8 cellular contexts compared by ENCODE assay signal in the genomic region with DNA sequence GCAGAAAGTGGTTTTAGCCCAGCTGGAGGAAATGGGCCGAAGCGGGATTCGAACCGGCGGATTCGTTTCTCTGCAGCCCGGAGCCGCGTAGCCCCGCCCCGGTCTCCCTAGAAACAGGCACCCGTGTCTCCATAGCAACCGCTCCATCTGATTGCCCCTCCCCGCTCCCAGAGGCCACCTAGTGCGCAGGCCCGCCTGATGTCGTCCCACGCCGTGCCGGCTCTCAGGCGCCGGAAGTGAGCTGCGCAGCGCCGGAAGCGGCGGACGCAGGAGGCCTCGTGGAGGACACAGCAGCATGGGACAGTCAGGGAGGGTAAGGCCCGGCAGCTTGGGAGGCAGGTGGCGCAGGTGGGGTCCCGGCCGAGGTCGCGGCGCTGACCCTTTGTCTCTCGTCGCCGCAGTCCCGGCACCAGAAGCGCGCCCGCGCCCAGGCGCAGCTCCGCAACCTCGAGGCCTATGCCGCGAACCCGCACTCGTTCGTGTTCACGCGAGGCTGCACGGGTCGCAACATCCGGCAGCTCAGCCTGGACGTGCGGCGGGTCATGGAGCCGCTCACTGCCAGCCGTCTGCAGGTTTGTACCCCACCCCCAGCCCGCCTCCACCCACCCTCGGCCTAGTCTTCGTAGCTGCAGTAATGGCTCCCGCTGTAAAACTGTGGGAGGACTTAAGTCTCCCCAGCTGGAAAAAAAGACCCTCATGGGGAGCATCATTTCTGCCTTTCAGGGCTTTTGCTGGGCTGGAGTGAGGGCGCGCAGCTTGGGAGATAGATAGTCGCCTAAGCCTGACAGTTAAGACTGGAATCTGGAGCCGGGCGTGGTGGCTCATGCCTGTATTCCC. TPM values are rescaled to one million over a fixed set of nuclear protein-coding genes. Genes with fewer than 3 reads are reported as not detected.
DNase-seq lines count a peak whose midpoint lies in the region; ATAC-seq, FAIRE-seq and TF ChIP-seq lines count a peak whose summit lies in the region.

A gene with protein sequence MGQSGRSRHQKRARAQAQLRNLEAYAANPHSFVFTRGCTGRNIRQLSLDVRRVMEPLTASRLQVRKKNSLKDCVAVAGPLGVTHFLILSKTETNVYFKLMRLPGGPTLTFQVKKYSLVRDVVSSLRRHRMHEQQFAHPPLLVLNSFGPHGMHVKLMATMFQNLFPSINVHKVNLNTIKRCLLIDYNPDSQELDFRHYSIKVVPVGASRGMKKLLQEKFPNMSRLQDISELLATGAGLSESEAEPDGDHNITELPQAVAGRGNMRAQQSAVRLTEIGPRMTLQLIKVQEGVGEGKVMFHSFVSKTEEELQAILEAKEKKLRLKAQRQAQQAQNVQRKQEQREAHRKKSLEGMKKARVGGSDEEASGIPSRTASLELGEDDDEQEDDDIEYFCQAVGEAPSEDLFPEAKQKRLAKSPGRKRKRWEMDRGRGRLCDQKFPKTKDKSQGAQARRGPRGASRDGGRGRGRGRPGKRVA (plus strand): TSS at position 263 of the 837 bp plus-strand sequence. CDS start 33 bp downstream, at position 296.

- POLR2A ChIA-PET in naive thymus-derived CD8-positive, alpha-beta T cell (lab: Charles Lee) = interaction anchor here (0.5 to 8.4 kb wide), 9 partner anchors 10 to 1499 kb away, joined by 3 to 101 read pairs (median 4); a partner anchor contains a TSS

- H3K27ac ChIP-seq in DOHH2 (ENCODE audit: low read depth, low read length) (peak within 1 kb of the TSS; percentile 96), RWPE2 (ENCODE audit: poor library complexity, severe bottlenecking) (peak within 1 kb of the TSS; percentile 55), fibroblast of lung (ENCODE audit: insufficient read depth, low read length) (peak within 1 kb of the TSS; percentile 92)

- H3K79me2 ChIP-seq in DOHH2 (ENCODE audit: control insufficient read depth, low read length) = peaks cover 45% of the 10 kb centered on the region
- peaks cover 51% of the 10 kb centered on the region for H3K79me2 ChIP-seq in Loucy (ENCODE audit: insufficient read depth, low read length)
- peaks cover 22% of the 10 kb centered on the region for H3K79me2 ChIP-seq in fibroblast of lung (ENCODE audit: control insufficient read depth, insufficient read depth, low read length)

- peaks cover 43% of the 10 kb centered on the region for H3K4me1 Mint-ChIP-seq in activated T-helper 17 cell treated with anti-CD3 and anti-CD28 coated beads, Interleukin-2, amount 50 U/mL, for 72 hours
- peaks cover 23 to 69% (median 61%) of the 10 kb centered on the region in 4 donors for H3K4me1 Mint-ChIP-seq in naive thymus-derived CD8-positive, alpha-beta T cell
- peaks cover 48 to 77% of the 10 kb centered on the region in 2 donors for H3K4me1 Mint-ChIP-seq in stimulated activated naive B cell treated with anti-CD40 and anti-IgM and Interleukin-4, amounts not matched to agents 10 μg/mL and 1 μg/mL and 100 μg/mL, for 72 hours

- H3K36me3 ChIP-seq in DOHH2 (ENCODE audit: control insufficient read depth, low read length) = peaks cover 48% of the 10 kb centered on the region
- peaks cover 36% of the 10 kb centered on the region; the same call in 1 of the 2 replicates for H3K36me3 ChIP-seq in Loucy (ENCODE audit: insufficient read depth, low read length)
- H3K36me3 ChIP-seq in RWPE2 (ENCODE audit: low read depth) = peaks cover 44% of the 10 kb centered on the region
- H3K36me3 ChIP-seq in fibroblast of lung (ENCODE audit: control insufficient read depth, insufficient read depth, low read length) = peaks cover 25% of the 10 kb centered on the region

- H3K9me3 ChIP-seq in DOHH2 (ENCODE audit: control insufficient read depth, insufficient read depth, low read length) (no peaks in the 10 kb centered on the region), Loucy (ENCODE audit: insufficient read depth, low read depth, low read length) (no peaks in the 10 kb centered on the region), RWPE2 (ENCODE audit: severe bottlenecking) (no peaks in the 10 kb centered on the region), fibroblast of lung (ENCODE audit: control insufficient read depth, insufficient read depth, low read depth, low read length) (no peaks in the 10 kb centered on the region)

- peak within 1 kb of the TSS; percentile 97 for H3K27ac Mint-ChIP-seq in activated T-helper 17 cell treated with anti-CD3 and anti-CD28 coated beads, Interleukin-2, amount 50 U/mL, for 72 hours
- H3K27ac Mint-ChIP-seq in naive thymus-derived CD8-positive, alpha-beta T cell = peak within 1 kb of the TSS; percentile 95 to 100 (median 98)
- H3K27ac Mint-ChIP-seq in stimulated activated naive B cell treated with anti-CD40 and anti-IgM and Interleukin-4, amounts not matched to agents 10 μg/mL and 1 μg/mL and 100 μg/mL, for 72 hours = peak within 1 kb of the TSS; percentile 99

- H3K9me2 ChIP-seq in DOHH2 (replicated peaks; ENCODE audit: control insufficient read depth, low read length) (no peaks in the 10 kb centered on the region), Loucy (replicated peaks; ENCODE audit: low read depth, low read length) (no peaks in the 10 kb centered on the region)

- H3K36me3 Mint-ChIP-seq in activated T-helper 17 cell treated with anti-CD3 and anti-CD28 coated beads, Interleukin-2, amount 50 U/mL, for 72 hours (ENCODE audit: low read depth) = peaks cover 82% of the 10 kb centered on the region
- peaks cover 0 to 44% (median 3%) of the 10 kb centered on the region in 3 donors for H3K36me3 Mint-ChIP-seq in naive thymus-derived CD8-positive, alpha-beta T cell
- peaks cover 44 to 45% of the 10 kb centered on the region in 2 donors for H3K36me3 Mint-ChIP-seq in stimulated activated naive B cell treated with anti-CD40 and anti-IgM and Interleukin-4, amounts not matched to agents 10 μg/mL and 1 μg/mL and 100 μg/mL, for 72 hours

- FAIRE-seq in H54 (lab: Jason Lieb, UNC) = peak; percentile 87

- ATAC-seq in RWPE2 (ENCODE audit: low read depth) = peak; percentile 96
- ATAC-seq in activated T-helper 17 cell treated with anti-CD3 and anti-CD28 coated beads, Interleukin-2, amount 50 U/mL, for 72 hours (replicated peaks) = peak; percentile 68
- ATAC-seq in naive thymus-derived CD8-positive, alpha-beta T cell = peak; percentile 64 to 66
- ATAC-seq in stimulated activated naive B cell treated with anti-CD40 and anti-IgM and Interleukin-4, amounts not matched to agents 10 μg/mL and 1 μg/mL and 100 μg/mL, for 72 hours (replicated peaks) = peak; percentile 57 to 63

- no peak within 1 kb of the TSS for H2AFZ ChIP-seq in Loucy (ENCODE audit: low read length)
- peak within 1 kb of the TSS; percentile 51 for H2AFZ ChIP-seq in fibroblast of lung (ENCODE audit: low read length)

- peak; percentile 75 for TF ChIP-seq POLR2A in H54 (IDR thresholded peaks at IDR 0.05; ENCODE audit: low read depth, low read length)

- H3K4me3 Mint-ChIP-seq in activated T-helper 17 cell treated with anti-CD3 and anti-CD28 coated beads, Interleukin-2, amount 50 U/mL, for 72 hours = peak within 1 kb of the TSS; percentile 99
- H3K4me3 Mint-ChIP-seq in naive thymus-derived CD8-positive, alpha-beta T cell = peak within 1 kb of the TSS; percentile 75 to 93 (median 86)
- peak within 1 kb of the TSS; percentile 85 to 89 for H3K4me3 Mint-ChIP-seq in stimulated activated naive B cell treated with anti-CD40 and anti-IgM and Interleukin-4, amounts not matched to agents 10 μg/mL and 1 μg/mL and 100 μg/mL, for 72 hours

- no peaks in the 10 kb centered on the region for H3K27me3 Mint-ChIP-seq in activated T-helper 17 cell treated with anti-CD3 and anti-CD28 coated beads, Interleukin-2, amount 50 U/mL, for 72 hours
- no peaks in the 10 kb centered on the region for H3K27me3 Mint-ChIP-seq in naive thymus-derived CD8-positive, alpha-beta T cell
- H3K27me3 Mint-ChIP-seq in stimulated activated naive B cell treated with anti-CD40 and anti-IgM and Interleukin-4, amounts not matched to agents 10 μg/mL and 1 μg/mL and 100 μg/mL, for 72 hours = no peaks in the 10 kb centered on the region

- H3K4me1 ChIP-seq in DOHH2 (ENCODE audit: control insufficient read depth, low read length) (peaks cover 80% of the 10 kb centered on the region), Loucy (ENCODE audit: insufficient read depth, low read length, poor library complexity, severe bottlenecking) (peaks cover 40% of the 10 kb centered on the region), RWPE2 (ENCODE audit: insufficient read depth, poor library complexity, severe bottlenecking) (peaks cover 6% of the 10 kb centered on the region), fibroblast of lung (ENCODE audit: control insufficient read depth, extremely low read depth, insufficient read depth, low read length) (peaks cover 6% of the 10 kb centered on the region)

- H3K4me2 ChIP-seq in DOHH2 (ENCODE audit: low read length) (peak within 1 kb of the TSS; percentile 77), Loucy (ENCODE audit: low read depth, low read length, poor library complexity, severe bottlenecking) (peak within 1 kb of the TSS; percentile 98), fibroblast of lung (ENCODE audit: extremely low read depth, insufficient read depth, low read length) (peak within 1 kb of the TSS; percentile 96)

- peak within 1 kb of the TSS; percentile 99 for H3K9ac ChIP-seq in Loucy (ENCODE audit: low read depth, low read length, poor library complexity, severe bottlenecking)
- H3K9ac ChIP-seq in fibroblast of lung (ENCODE audit: insufficient read depth, low read length) = peak within 1 kb of the TSS; percentile 90

- peak; percentile 96 for DNase-seq in H54 (ENCODE audit: insufficient read length, low spot score)
- peak; percentile 98 for DNase-seq in RWPE2 (ENCODE audit: low spot score)
- peak; percentile 96 to 98 for DNase-seq in fibroblast of lung (ENCODE audit: low read depth in 2 of 2)
- peak; percentile 91 to 99 (median 97) for DNase-seq in naive thymus-derived CD8-positive, alpha-beta T cell
- peak; percentile 97 for DNase-seq in stimulated activated naive B cell treated with anti-CD40 and anti-IgM and Interleukin-4, amounts not matched to agents 10 μg/mL and 1 μg/mL and 100 μg/mL, for 72 hours

- no peaks in the 10 kb centered on the region for H3K9me3 Mint-ChIP-seq in activated T-helper 17 cell treated with anti-CD3 and anti-CD28 coated beads, Interleukin-2, amount 50 U/mL, for 72 hours
- no peaks in the 10 kb centered on the region for H3K9me3 Mint-ChIP-seq in naive thymus-derived CD8-positive, alpha-beta T cell
- no peaks in the 10 kb centered on the region for H3K9me3 Mint-ChIP-seq in stimulated activated naive B cell treated with anti-CD40 and anti-IgM and Interleukin-4, amounts not matched to agents 10 μg/mL and 1 μg/mL and 100 μg/mL, for 72 hours

- TF ChIP-seq CTCF in DOHH2 (IDR thresholded peaks at IDR 0.05; ENCODE audit: low read depth, low read length, poor library complexity, severe bottlenecking) (no peak), Loucy (conservative IDR thresholded peaks at IDR 0.05; ENCODE audit: low read length) (no peak), RWPE2 (IDR thresholded peaks at IDR 0.05; ENCODE audit: poor library complexity, severe bottlenecking) (no peak), fibroblast of lung (conservative IDR thresholded peaks at IDR 0.05 in 1 of 2, IDR thresholded peaks at IDR 0.05 in 1 of 2; ENCODE audit: low read depth in 1 of 2, low read length in 2 of 2) (no peak)

- H3K27me3 ChIP-seq in DOHH2 (ENCODE audit: control insufficient read depth, low read length) = no peaks in the 10 kb centered on the region
- H3K27me3 ChIP-seq in Loucy (ENCODE audit: insufficient read depth, low read length, poor library complexity, severe bottlenecking) = no peaks in the 10 kb centered on the region
- no peaks in the 10 kb centered on the region for H3K27me3 ChIP-seq in RWPE2 (ENCODE audit: insufficient read depth, poor library complexity, severe bottlenecking)
- no peaks in the 10 kb centered on the region for H3K27me3 ChIP-seq in fibroblast of lung (ENCODE audit: control insufficient read depth, insufficient read depth, low read length)

- H4K20me1 ChIP-seq in DOHH2 (ENCODE audit: control insufficient read depth, insufficient read depth, low read depth, low read length) = no peaks in the 10 kb centered on the region
- H4K20me1 ChIP-seq in Loucy (ENCODE audit: insufficient read depth, low read length, poor library complexity, severe bottlenecking) = peaks cover 37% of the 10 kb centered on the region
- H4K20me1 ChIP-seq in fibroblast of lung (ENCODE audit: control insufficient read depth, extremely low read depth, insufficient read depth, low read length) = no peaks in the 10 kb centered on the region

- H3K4me3 ChIP-seq in DOHH2 (ENCODE audit: low read length) = peak within 1 kb of the TSS; percentile 86
- H3K4me3 ChIP-seq in Loucy (ENCODE audit: low read length, poor library complexity, severe bottlenecking) = peak within 1 kb of the TSS; percentile 90
- peak within 1 kb of the TSS; percentile 70 for H3K4me3 ChIP-seq in RWPE2 (ENCODE audit: severe bottlenecking)
- H3K4me3 ChIP-seq in fibroblast of lung (replicated peaks in 1 of 4; ENCODE audit: control extremely low read depth in 1 of 4, insufficient read depth in 1 of 4, low read depth in 3 of 4, low read length in 4 of 4) = peak within 1 kb of the TSS; percentile 64 to 94 (median 92)

- peaks cover 62% of the 10 kb centered on the region for H3F3A ChIP-seq in DOHH2 (ENCODE audit: control insufficient read depth, insufficient read depth)
- peaks cover 14% of the 10 kb centered on the region for H3F3A ChIP-seq in Loucy (ENCODE audit: low read depth)

RNA-seq across cellular contexts. Expression of the gene that starts here (rescaled TPM):
- total RNA-seq in activated T-helper 17 cell treated with anti-CD3 and anti-CD28 coated beads, Interleukin-2, amount 50 U/mL, for 72 hours = 100 to 1,000 TPM; 205 to 372 TPM
- 22.6 and 26.5 TPM in 2 replicates for total RNA-seq in fibroblast of lung
- 15.3 and 19.7 TPM in 2 replicates for polyA plus RNA-seq in fibroblast of lung
- 23.1 and 33.0 TPM in 2 replicates for polyA plus RNA-seq in fibroblast of lung (2012)
- 54.1 and 151 TPM in 2 replicates for polyA minus RNA-seq in fibroblast of lung (ENCODE audit: low replicate concordance)
- 100 to 1,000 TPM; 109 to 122 TPM for total RNA-seq in naive thymus-derived CD8-positive, alpha-beta T cell
- polyA plus RNA-seq in naive thymus-derived CD8-positive, alpha-beta T cell = 10 to 100 TPM; 15.7 to 42.7 (median 25.8) TPM

Comparison
In these comparisons a context has a peak if more than half of its experiments do, and no peak if none do; other contexts are left out.
1. Peak in every context shown above with its lines: DNase-seq, ATAC-seq, H3K4me3 ChIP-seq and H3K27ac ChIP-seq.